ENCODE assay signal across 8 cellular contexts in the genomic region with DNA sequence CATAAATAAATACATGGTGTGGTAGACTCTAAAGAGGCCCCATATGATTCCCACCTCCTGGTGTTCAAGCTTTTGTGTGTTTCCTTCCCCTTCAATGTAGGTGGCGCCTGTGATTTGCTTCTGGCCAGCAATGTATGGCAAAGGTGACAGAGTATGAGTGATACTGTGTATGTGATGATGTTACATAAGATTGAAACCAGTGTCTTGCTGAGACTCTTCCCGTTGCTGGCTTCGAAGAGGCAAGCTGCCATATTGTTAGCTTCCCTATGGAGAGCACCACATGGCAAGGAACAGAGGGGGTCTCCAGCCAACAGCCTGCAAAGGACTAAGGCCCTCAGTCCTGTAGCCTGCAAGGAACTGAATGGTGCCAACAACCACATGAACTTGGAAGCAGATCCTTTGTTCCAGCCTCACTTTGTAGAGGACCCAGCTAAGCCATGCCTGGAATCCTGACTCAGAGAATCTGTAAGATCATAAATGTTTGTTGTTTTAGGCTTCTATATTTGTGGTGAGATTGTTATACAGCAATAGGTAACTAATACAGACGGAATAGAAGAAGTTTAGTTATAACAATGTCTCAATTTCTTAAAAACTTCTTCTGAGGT. TPM values are rescaled to one million over a fixed set of nuclear protein-coding genes. Genes with fewer than 3 reads are reported as not detected.
DNase-seq lines count a peak whose midpoint lies in the region; ATAC-seq lines count a peak whose summit lies in the region.

No MANE protein-coding gene starts in this region.

- no peaks in the 10 kb centered on the region for H3K27me3 ChIP-seq in HUES48 (ENCODE audit: control insufficient read depth, insufficient read depth, low read length)

- peak overlapping the region; percentile 94 for H3K4me3 Mint-ChIP-seq in activated T-helper 1 cell treated with anti-CD3 and anti-CD28 coated beads, Interleukin-12 subunit alpha, Interleukin-12 subunit beta, Interleukin-2, Interleukin-4 antibody, amounts not matched to agents 30 ng/mL and 10 ng/mL and 1 ng/mL, durations not matched to agents 14 hours and 24 hours and 36 hours
- peak overlapping the region; percentile 91 for H3K4me3 Mint-ChIP-seq in natural killer cell treated with Interleukin-12 subunit alpha and Interleukin-12 subunit beta and Interleukin-15 and Interleukin-18, amount 100 ng/mL, for 72 hours

- no peak for ATAC-seq in natural killer cell treated with Interleukin-12 subunit alpha and Interleukin-12 subunit beta and Interleukin-15 and Interleukin-18, amount 100 ng/mL, for 72 hours
- no peak for ATAC-seq in HG02759 (IDR thresholded peaks at IDR 0.05; ENCODE audit: unreplicated experiment)

- intact Hi-C loops in activated T-helper 1 cell treated with anti-CD3 and anti-CD28 coated beads, Interleukin-12 subunit alpha, Interleukin-12 subunit beta, Interleukin-2, Interleukin-4 antibody, amounts not matched to agents 30 ng/mL and 10 ng/mL and 1 ng/mL, durations not matched to agents 14 hours and 24 hours and 36 hours (cut with micrococcal nuclease), result no loop called here

- peaks cover 3% of the 10 kb centered on the region for H3K9me3 Mint-ChIP-seq in activated T-helper 1 cell treated with anti-CD3 and anti-CD28 coated beads, Interleukin-12 subunit alpha, Interleukin-12 subunit beta, Interleukin-2, Interleukin-4 antibody, amounts not matched to agents 30 ng/mL and 10 ng/mL and 1 ng/mL, durations not matched to agents 14 hours and 24 hours and 36 hours
- H3K9me3 Mint-ChIP-seq in natural killer cell treated with Interleukin-12 subunit alpha and Interleukin-12 subunit beta and Interleukin-15 and Interleukin-18, amount 100 ng/mL, for 72 hours, result no peaks in the 10 kb centered on the region

- H3K27ac ChIP-seq in HUES48 (ENCODE audit: low read depth, low read length), result peak overlapping the region; percentile 87

- no peaks in the 10 kb centered on the region for H3K9me3 ChIP-seq in HUES48 (ENCODE audit: control insufficient read depth, insufficient read depth, low read length)

- H3K27me3 Mint-ChIP-seq in activated T-helper 1 cell treated with anti-CD3 and anti-CD28 coated beads, Interleukin-12 subunit alpha, Interleukin-12 subunit beta, Interleukin-2, Interleukin-4 antibody, amounts not matched to agents 30 ng/mL and 10 ng/mL and 1 ng/mL, durations not matched to agents 14 hours and 24 hours and 36 hours (ENCODE audit: insufficient read depth), result no peaks in the 10 kb centered on the region
- H3K27me3 Mint-ChIP-seq in natural killer cell treated with Interleukin-12 subunit alpha and Interleukin-12 subunit beta and Interleukin-15 and Interleukin-18, amount 100 ng/mL, for 72 hours, result no peaks in the 10 kb centered on the region

- peak; percentile 28 for DNase-seq in NCI-H345 (lab: John Stamatoyannopoulos, UW)
- no peak for DNase-seq in NCI-H345 treated with DMSO at 0.1 percent for 48 hours (lab: John Stamatoyannopoulos, UW; ENCODE audit: unreplicated experiment)
- no peak for DNase-seq in activated T-helper 1 cell treated with anti-CD3 and anti-CD28 coated beads, Interleukin-12 subunit alpha, Interleukin-12 subunit beta, Interleukin-2, Interleukin-4 antibody, amounts not matched to agents 30 ng/mL and 10 ng/mL and 1 ng/mL, durations not matched to agents 14 hours and 24 hours and 36 hours (ENCODE audit: low spot score)
- no peak for DNase-seq in natural killer cell treated with Interleukin-12 subunit alpha and Interleukin-12 subunit beta and Interleukin-15 and Interleukin-18, amount 100 ng/mL, for 72 hours (ENCODE audit: low spot score)
- no peak for DNase-seq in HK-2 (ENCODE audit: unreplicated experiment)
- no peak for DNase-seq in SW480 (ENCODE audit: low spot score)

- peaks cover 15% of the 10 kb centered on the region for H3K36me3 ChIP-seq in HUES48 (ENCODE audit: control insufficient read depth, insufficient read depth, low read length)

- H3K4me1 ChIP-seq in HUES48 (ENCODE audit: control insufficient read depth, insufficient read depth, low read length), result peaks cover 34% of the 10 kb centered on the region

- H3K4me1 Mint-ChIP-seq in activated T-helper 1 cell treated with anti-CD3 and anti-CD28 coated beads, Interleukin-12 subunit alpha, Interleukin-12 subunit beta, Interleukin-2, Interleukin-4 antibody, amounts not matched to agents 30 ng/mL and 10 ng/mL and 1 ng/mL, durations not matched to agents 14 hours and 24 hours and 36 hours (ENCODE audit: low read depth), result peaks cover 44% of the 10 kb centered on the region
- H3K4me1 Mint-ChIP-seq in natural killer cell treated with Interleukin-12 subunit alpha and Interleukin-12 subunit beta and Interleukin-15 and Interleukin-18, amount 100 ng/mL, for 72 hours (ENCODE audit: low read depth in 2 of 2), result peaks cover 32 to 38% of the 10 kb centered on the region in 2 donors

- H3K9ac ChIP-seq in HUES48 (ENCODE audit: low read depth, low read length), result 0 out of 2 replicates have a peak overlapping the region, but pooled peaks have one; percentile 4

- H3K27ac Mint-ChIP-seq in activated T-helper 1 cell treated with anti-CD3 and anti-CD28 coated beads, Interleukin-12 subunit alpha, Interleukin-12 subunit beta, Interleukin-2, Interleukin-4 antibody, amounts not matched to agents 30 ng/mL and 10 ng/mL and 1 ng/mL, durations not matched to agents 14 hours and 24 hours and 36 hours, result peak overlapping the region; percentile 24
- H3K27ac Mint-ChIP-seq in natural killer cell treated with Interleukin-12 subunit alpha and Interleukin-12 subunit beta and Interleukin-15 and Interleukin-18, amount 100 ng/mL, for 72 hours, result peak overlapping the region; percentile 92 to 95

- H3K4me3 ChIP-seq in HUES48 (ENCODE audit: low read depth, low read length), result peak overlapping the region; percentile 76

- H3K36me3 Mint-ChIP-seq in activated T-helper 1 cell treated with anti-CD3 and anti-CD28 coated beads, Interleukin-12 subunit alpha, Interleukin-12 subunit beta, Interleukin-2, Interleukin-4 antibody, amounts not matched to agents 30 ng/mL and 10 ng/mL and 1 ng/mL, durations not matched to agents 14 hours and 24 hours and 36 hours (ENCODE audit: low read depth), result peaks cover 4% of the 10 kb centered on the region
- peaks cover 10% of the 10 kb centered on the region for H3K36me3 Mint-ChIP-seq in natural killer cell treated with Interleukin-12 subunit alpha and Interleukin-12 subunit beta and Interleukin-15 and Interleukin-18, amount 100 ng/mL, for 72 hours

RNA-seq across cellular contexts. Expression of a gene that starts 1.7 kb away (rescaled TPM):
- total RNA-seq in activated T-helper 1 cell treated with anti-CD3 and anti-CD28 coated beads, Interleukin-12 subunit alpha, Interleukin-12 subunit beta, Interleukin-2, Interleukin-4 antibody, amounts not matched to agents 30 ng/mL and 10 ng/mL and 1 ng/mL, durations not matched to agents 14 hours and 24 hours and 36 hours, result 84.4 and 88.7 TPM in 2 replicates
- total RNA-seq in natural killer cell treated with Interleukin-12 subunit alpha and Interleukin-12 subunit beta and Interleukin-15 and Interleukin-18, amount 100 ng/mL, for 72 hours, result 10 to 100 TPM; 64.2 to 67.3 TPM
